Comparison of ENCODE assay signal across 9 cellular contexts in the genomic region with DNA sequence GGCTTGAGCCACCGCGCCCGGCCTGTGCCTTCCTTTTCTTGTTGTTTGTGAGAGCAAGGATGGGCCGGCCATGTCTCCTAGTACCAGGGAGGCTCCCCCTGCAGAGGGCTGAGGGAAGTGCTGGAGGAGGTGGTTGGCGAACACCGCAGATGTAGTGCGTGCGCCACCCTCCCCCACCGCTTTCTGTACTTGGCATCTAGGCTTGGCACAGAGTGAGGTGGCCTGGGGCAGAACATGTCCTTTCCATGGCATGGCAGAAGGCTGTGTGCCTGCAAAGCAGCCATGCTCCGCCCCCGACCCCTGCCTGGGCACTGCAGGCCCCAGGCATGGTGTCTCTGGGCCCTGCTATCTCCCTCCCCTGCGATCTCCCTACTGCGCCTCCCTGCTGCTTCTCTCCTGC. TPM values are rescaled to one million over a fixed set of nuclear protein-coding genes. Genes with fewer than 3 reads are reported as not detected.
DNase-seq lines count a peak whose midpoint lies in the region; ATAC-seq and TF ChIP-seq lines count a peak whose summit lies in the region.
"Had no signal": no experiment of that assay in that cellular context is flagged by ENCODE, and none has a peak within 500 bp of the region (broad histone marks: within the 10 kb centered on the region; RNA-seq: fewer than 3 reads in every experiment).

No MANE protein-coding gene starts in this region.

- POLR2A ChIA-PET in activated CD4-positive, alpha-beta T cell treated with anti-CD3 and anti-CD28 coated beads for 36 hours (lab: Charles Lee) = no interaction called here

- no peak overlapping the region for H3K4me3 ChIP-seq in foreskin fibroblast (ENCODE audit: low read depth in 1 of 2, low read length in 2 of 2)
- H3K4me3 ChIP-seq in suprapubic skin = no peak overlapping the region

- H3K4me1 Mint-ChIP-seq in activated CD4-positive, alpha-beta T cell treated with anti-CD3 and anti-CD28 coated beads for 36 hours = no peaks in the 10 kb centered on the region
- H3K4me1 Mint-ChIP-seq: CD14-positive monocyte had no signal

- WGBS in suprapubic skin = 56% methylated on average over 13 of the region's 13 CpGs

- H3K4me1 ChIP-seq in suprapubic skin = peaks cover 50% of the 10 kb centered on the region

- no peaks in the 10 kb centered on the region for H3K9me3 Mint-ChIP-seq in activated CD4-positive, alpha-beta T cell treated with anti-CD3 and anti-CD28 coated beads for 36 hours (ENCODE audit: low read depth)

- peak; percentile 29 for DNase-seq in activated CD4-positive, alpha-beta T cell treated with anti-CD3 and anti-CD28 coated beads for 36 hours
- no peak for DNase-seq in activated CD4-positive, alpha-beta T cell treated with anti-CD3 and anti-CD28 coated beads for 4 hours
- DNase-seq in SK-MEL-5 (ENCODE audit: low read depth, low spot score) = peak; percentile 52
- peak in 1 of 2 donors; percentile 11 for DNase-seq in foreskin fibroblast
- DNase-seq in suprapubic skin (ENCODE audit: low spot score in 2 of 2) = peak; percentile 75 to 87
- no peak for DNase-seq in GF-D8 (lab: John Stamatoyannopoulos, UW)
- no peak for DNase-seq in NOMO-1 treated with DMSO at 0.1 percent for 48 hours (lab: John Stamatoyannopoulos, UW; ENCODE audit: unreplicated experiment)
- no peak for DNase-seq in NCI-H146 (lab: John Stamatoyannopoulos, UW)

- H3K27me3 Mint-ChIP-seq in activated CD4-positive, alpha-beta T cell treated with anti-CD3 and anti-CD28 coated beads for 36 hours = peaks cover 20% of the 10 kb centered on the region

- no peak overlapping the region for H3K27ac Mint-ChIP-seq in activated CD4-positive, alpha-beta T cell treated with anti-CD3 and anti-CD28 coated beads for 36 hours
- H3K27ac Mint-ChIP-seq: CD14-positive monocyte had no signal

- in situ Hi-C loops in SK-MEL-5 (cut with HindIII; ENCODE audit: low pct_unique_long_range_greater_than_20kb, low sequenced_read_pairs) = no loop called here

- TF ChIP-seq CTCF in foreskin fibroblast (IDR thresholded peaks at IDR 0.05; ENCODE audit: low read depth, low read length) = peak; percentile 17
- peak; percentile 7 to 52 for TF ChIP-seq CTCF in suprapubic skin (IDR thresholded peaks at IDR 0.05)

- ATAC-seq in activated CD4-positive, alpha-beta T cell treated with anti-CD3 and anti-CD28 coated beads for 36 hours = no peak

- no peak for TF ChIP-seq POLR2A in suprapubic skin (IDR thresholded peaks at IDR 0.05)

- H3K4me3 Mint-ChIP-seq in activated CD4-positive, alpha-beta T cell treated with anti-CD3 and anti-CD28 coated beads for 36 hours = no peak overlapping the region
- H3K4me3 Mint-ChIP-seq: CD14-positive monocyte had no signal

- H3K27me3 ChIP-seq in suprapubic skin = peaks cover 10% of the 10 kb centered on the region

- no peaks in the 10 kb centered on the region for H3K36me3 ChIP-seq in suprapubic skin

- no peaks in the 10 kb centered on the region for H3K36me3 Mint-ChIP-seq in activated CD4-positive, alpha-beta T cell treated with anti-CD3 and anti-CD28 coated beads for 36 hours (ENCODE audit: low read depth)
- H3K36me3 Mint-ChIP-seq: CD14-positive monocyte had no signal

- CTCF ChIA-PET in activated CD4-positive, alpha-beta T cell treated with anti-CD3 and anti-CD28 coated beads for 36 hours (lab: Charles Lee) = no interaction called here

- H3K9me3 ChIP-seq in suprapubic skin = no peaks in the 10 kb centered on the region

- no peak overlapping the region for H3K27ac ChIP-seq in suprapubic skin

- intact Hi-C loops in activated CD4-positive, alpha-beta T cell treated with anti-CD3 and anti-CD28 coated beads for 36 hours (cut with DNase I, micrococcal nuclease) = no loop called here

- no peak for TF ChIP-seq EP300 in suprapubic skin (IDR thresholded peaks at IDR 0.05)

RNA-seq across cellular contexts. Expression of a gene that starts 30.7 kb away (rescaled TPM):
- total RNA-seq in activated CD4-positive, alpha-beta T cell treated with anti-CD3 and anti-CD28 coated beads for 36 hours = not detected
- total RNA-seq in SK-MEL-5 (2014; rRNA removed; shearing (Covaris generic)) = 0.29 and 0.50 TPM in 2 replicates
- polyA plus RNA-seq in SK-MEL-5 (2015; cell fraction: cytosol; rRNA removed) = 0.43 and 0.95 TPM in 2 replicates
- polyA plus RNA-seq in SK-MEL-5 (2015; cell fraction: nucleus; rRNA removed) = not detected in 2 replicates
- total RNA-seq in suprapubic skin = 1 to 10 TPM; 5.1 to 9.7 (median 6.0) TPM
- polyA plus RNA-seq: CD14-positive monocyte had no signal

Comparison
In these comparisons a context has a peak if more than half of its experiments do, and no peak if none do; other contexts are left out.
1. DNase-seq: peak in activated CD4-positive, alpha-beta T cell treated with anti-CD3 and anti-CD28 coated beads for 36 hours (single experiment), SK-MEL-5 (single experiment) and suprapubic skin (2 of 2); none in activated CD4-positive, alpha-beta T cell treated with anti-CD3 and anti-CD28 coated beads for 4 hours (0 of 2), GF-D8 (single experiment), NOMO-1 treated with DMSO at 0.1 percent for 48 hours (single experiment) and NCI-H146 (single experiment).